In the genomic region with DNA sequence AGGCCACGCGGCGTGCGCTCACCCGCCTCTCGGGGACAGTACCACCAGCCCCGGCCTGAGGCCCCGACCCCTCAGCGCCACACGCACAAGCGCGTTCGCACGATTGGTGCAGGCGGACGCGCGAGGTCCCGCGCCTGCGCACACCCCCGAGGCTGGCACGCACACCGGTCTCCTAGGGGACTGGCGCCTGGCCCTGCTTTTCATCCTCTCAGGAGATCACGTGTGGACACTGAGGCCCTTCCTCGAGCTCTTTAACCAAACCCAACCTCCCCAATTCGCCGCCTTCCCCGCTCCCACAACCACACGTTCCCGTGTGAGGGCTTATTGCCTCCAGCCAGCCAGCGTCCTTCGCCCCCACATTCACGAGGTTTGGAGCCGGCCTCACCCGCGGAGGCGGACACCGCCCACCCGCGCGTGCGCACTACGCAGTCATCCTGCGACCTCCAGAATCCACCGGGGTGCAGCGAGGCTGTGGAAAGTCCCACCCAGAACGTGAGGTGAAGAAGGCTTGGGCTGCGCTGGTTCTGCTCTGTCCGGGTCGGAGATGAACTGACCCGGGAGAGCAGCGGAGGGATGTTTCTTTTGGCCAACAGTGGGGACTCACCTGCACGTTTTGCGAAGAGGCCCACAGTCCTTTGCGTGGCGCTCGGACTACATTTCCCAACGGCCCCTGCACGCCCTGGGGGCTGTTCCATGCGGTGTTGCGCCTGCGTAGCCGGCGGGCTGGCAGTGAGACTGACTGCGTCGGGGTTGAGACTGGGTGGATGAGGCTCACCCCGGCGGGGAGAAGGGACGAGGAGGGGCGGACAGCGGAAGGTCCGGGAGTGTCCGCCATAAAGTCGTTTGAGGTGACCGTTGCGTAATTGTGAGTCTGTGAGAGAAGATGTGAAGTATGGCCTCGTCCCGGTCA, we compare ENCODE assay signal across 9 cellular contexts. TPM values are rescaled to one million over a fixed set of nuclear protein-coding genes. Genes with fewer than 3 reads are reported as not detected.
A peak's percentile ranks its signal among the peaks of the same experiment; 100 is the strongest.
DNase-seq lines count a peak whose midpoint lies in the region; ATAC-seq, FAIRE-seq and TF ChIP-seq lines count a peak whose summit lies in the region.
"Had no signal": no experiment of that assay in that cellular context is flagged by ENCODE, and none has a peak within 500 bp of the region (broad histone marks: within the 10 kb centered on the region; RNA-seq: fewer than 3 reads in every experiment).

No MANE protein-coding gene starts in this region.

- no peak for FAIRE-seq in pancreas (lab: Jason Lieb, UNC)

- TF ChIP-seq CTCF in Peyer's patch (IDR thresholded peaks at IDR 0.05) (no peak), pancreas (IDR thresholded peaks at IDR 0.05) (no peak), thyroid gland (IDR thresholded peaks at IDR 0.05) (no peak)

- intact Hi-C loops in Right ventricle myocardium inferior (cut with DNase I): loop anchor here (5.0 kb wide), 1 partner anchor 75 kb away; a partner anchor contains a TSS
- intact Hi-C loops in pancreas (cut with DNase I): no loop called here
- intact Hi-C loops in thyroid gland (cut with DNase I): no loop called here

- no peaks in the 10 kb centered on the region for H3K36me3 ChIP-seq in Peyer's patch
- H3K36me3 ChIP-seq in pancreas: no peaks in the 10 kb centered on the region
- no peaks in the 10 kb centered on the region for H3K36me3 ChIP-seq in thyroid gland
- H3K36me3 ChIP-seq: SJSA1 had no signal

- no peaks in the 10 kb centered on the region for H3K27me3 ChIP-seq in Peyer's patch
- no peaks in the 10 kb centered on the region for H3K27me3 ChIP-seq in pancreas
- H3K27me3 ChIP-seq in thyroid gland: no peaks in the 10 kb centered on the region
- H3K27me3 ChIP-seq: SJSA1 had no signal

- DNase-seq in GM03348 (ENCODE audit: low spot score): peak; percentile 98
- peak; percentile 53 to 84 (median 68) for DNase-seq in Peyer's patch
- DNase-seq in activated naive CD8-positive, alpha-beta T cell treated with anti-CD3 and anti-CD28 coated beads, Interleukin-2, amount 50 U/mL, for 16 hours (ENCODE audit: low read depth, low spot score): peak; percentile 39
- DNase-seq in Right ventricle myocardium inferior (ENCODE audit: missing footprints): peak; percentile 94
- peak; percentile 76 to 93 (median 84) for DNase-seq in pancreas
- DNase-seq in thyroid gland: peak; percentile 92 to 94
- DNase-seq in DMS153 (lab: John Stamatoyannopoulos, UW): no peak
- no peak for DNase-seq in GDM1 (lab: John Stamatoyannopoulos, UW)

- peaks cover 0 to 5% (median 0%) of the 10 kb centered on the region in 4 donors for H3K4me1 ChIP-seq in Peyer's patch
- no peaks in the 10 kb centered on the region for H3K4me1 ChIP-seq in pancreas
- H3K4me1 ChIP-seq in thyroid gland: peaks cover 17 to 19% of the 10 kb centered on the region in 2 donors
- H3K4me1 ChIP-seq: SJSA1 had no signal

- ATAC-seq in Right ventricle myocardium inferior: peak; percentile 97
- ATAC-seq in pancreas: peak; percentile 92 to 96 (median 96)

- TF ChIP-seq POLR2A in Peyer's patch (IDR thresholded peaks at IDR 0.05) (no peak), thyroid gland (IDR thresholded peaks at IDR 0.05) (peak in 1 of 2 donors; percentile 70)

- H3K4me3 ChIP-seq in Peyer's patch: peak overlapping the region; percentile 29 to 62 (median 53)
- peak overlapping the region; percentile 31 to 85 (median 54) for H3K4me3 ChIP-seq in pancreas
- H3K4me3 ChIP-seq in thyroid gland (replicated peaks in 1 of 3): peak overlapping the region; percentile 32 to 89 (median 79)
- H3K4me3 ChIP-seq: SJSA1 had no signal

- H3K27ac ChIP-seq in Peyer's patch: peak overlapping the region in 3 of 4 donors; percentile 69 to 71 (median 70)
- peak overlapping the region; percentile 1 to 78 (median 58) for H3K27ac ChIP-seq in pancreas
- peak overlapping the region; percentile 34 to 81 (median 70) for H3K27ac ChIP-seq in thyroid gland
- H3K27ac ChIP-seq: SJSA1 had no signal

- peaks cover 0 to 21% (median 10%) of the 10 kb centered on the region in 4 donors for H3K9me3 ChIP-seq in Peyer's patch
- no peaks in the 10 kb centered on the region for H3K9me3 ChIP-seq in pancreas
- no peaks in the 10 kb centered on the region for H3K9me3 ChIP-seq in thyroid gland

- 1% methylated on average over 78 to 80 of the region's 80 CpGs for WGBS in pancreas, 2 donors
- 0 to 1% methylated on average over 21 to 57 of the region's 80 CpGs for WGBS in thyroid gland, 2 donors

RNA-seq across cellular contexts. Expression of a gene that starts 0.5 kb away (rescaled TPM):
- total RNA-seq in Peyer's patch (under 1 TPM in 2 of 4 donors, not detected in 2; 0.54 to 0.95 TPM), Right ventricle myocardium inferior (7.0 TPM), pancreas (1 to 10 TPM in 3 of 6 donors, under 1 TPM in 3; 0.54 to 3.3 (median 0.99) TPM), thyroid gland (10 to 100 TPM in 3 of 4 donors, 1 to 10 TPM in 1; 8.6 to 22.2 (median 15.8) TPM)
- 1 to 10 TPM; 2.0 to 4.5 TPM for polyA plus RNA-seq in pancreas
- total RNA-seq: SJSA1 had no signal

RNA-seq across cellular contexts. Expression of a gene that starts 30.0 kb away (rescaled TPM):
- 1 to 10 TPM; 1.1 to 7.4 (median 2.1) TPM for total RNA-seq in Peyer's patch
- 5.2 TPM for total RNA-seq in Right ventricle myocardium inferior
- total RNA-seq in pancreas: 1 to 10 TPM in 5 of 6 donors, under 1 TPM in 1; 0.73 to 5.4 (median 2.4) TPM
- polyA plus RNA-seq in pancreas: 1 to 10 TPM; 1.9 to 3.5 TPM
- total RNA-seq in thyroid gland: 10 to 100 TPM in 1 of 4 donors, 1 to 10 TPM in 3; 8.5 to 10.8 (median 9.1) TPM

Comparison
In these comparisons a context has a peak if more than half of its experiments do, and no peak if none do; other contexts are left out.
1. DNase-seq: peak in GM03348 (single experiment), Peyer's patch (3 of 3), activated naive CD8-positive, alpha-beta T cell treated with anti-CD3 and anti-CD28 coated beads, Interleukin-2, amount 50 U/mL, for 16 hours (single experiment), Right ventricle myocardium inferior (single experiment), pancreas (6 of 6) and thyroid gland (2 of 2); none in DMS153 (single experiment) and GDM1 (single experiment).
2. Peak in every context shown above with its lines, with median percentiles within 50 percentile points of each other: H3K27ac ChIP-seq and H3K4me3 ChIP-seq.